ENCODE assay signal across 2 cellular contexts in genomic region chr3:175274056-175274455, GRCh38.
TF ChIP-seq lines count a peak whose summit lies in the region.

No MANE protein-coding gene starts in this region.

TF ChIP-seq in IMR-90, 13 proteins besides CTCF, POLR2A, EP300 and RAD21 (continued from another document):
- TF ChIP-seq USF2 (IDR thresholded peaks at IDR 0.05; ENCODE audit: low read depth, low read length) (no peak), MAZ (IDR thresholded peaks at IDR 0.05; ENCODE audit: borderline replicate concordance, low read depth, low read length) (no peak), RFX5 (IDR thresholded peaks at IDR 0.05; ENCODE audit: low read depth, low read length) (no peak), ELK1 (IDR thresholded peaks at IDR 0.05; ENCODE audit: borderline replicate concordance, low read depth, low read length) (no peak), CHD1 (IDR thresholded peaks at IDR 0.05; ENCODE audit: low read depth, low read length) (no peak), MAFK (IDR thresholded peaks at IDR 0.05; ENCODE audit: low read depth, low read length) (no peak), BHLHE40 (IDR thresholded peaks at IDR 0.05; ENCODE audit: low read depth, low read length) (no peak), NFE2L2 (IDR thresholded peaks at IDR 0.05; ENCODE audit: low read depth, low read length) (no peak)

TF ChIP-seq in HepG2, 621 proteins besides CTCF, POLR2A, EP300 and RAD21 (continued from another document):
- TF ChIP-seq SOX6 (IDR thresholded peaks at IDR 0.05) (no peak), SOX6 (CRISPR knock-in tag; IDR thresholded peaks at IDR 0.05) (no peak)
